10 cellular contexts compared by ENCODE assay signal in genomic region chrX:151973851-151974335, GRCh38. TPM values are rescaled to one million over a fixed set of nuclear protein-coding genes. Genes with fewer than 3 reads are reported as not detected.
A peak's percentile ranks its signal among the peaks of the same experiment; 100 is the strongest.
DNase-seq lines count a peak whose midpoint lies in the region; ATAC-seq and TF ChIP-seq lines count a peak whose summit lies in the region.
"Had no signal": no experiment of that assay in that cellular context is flagged by ENCODE, and none has a peak within 500 bp of the region (broad histone marks: within the 10 kb centered on the region; RNA-seq: fewer than 3 reads in every experiment).

No MANE protein-coding gene starts in this region.

- no peaks in the 10 kb centered on the region for H3K36me3 Mint-ChIP-seq in CD4-positive, alpha-beta memory T cell

- no peaks in the 10 kb centered on the region for H3K36me3 ChIP-seq in CD4-positive, alpha-beta memory T cell (ENCODE audit: insufficient read depth, low read length)

- peaks cover 11% of the 10 kb centered on the region for H3K4me1 ChIP-seq in foreskin keratinocyte
- no peaks in the 10 kb centered on the region for H3K4me1 ChIP-seq in CD4-positive, alpha-beta memory T cell (ENCODE audit: insufficient read depth, low read length)

- H3K27ac Mint-ChIP-seq in CD4-positive, alpha-beta memory T cell = no peak overlapping the region
- H3K27ac Mint-ChIP-seq: activated B cell treated with CpG ODN at 0.5 μM for 24 hours; stimulated activated naive CD8-positive, alpha-beta T cell treated with anti-CD3 and anti-CD28 coated beads, Interleukin-15, Interleukin-2, amounts not matched to agents 100 ng/mL and 50 ng/mL, for 24 hours had no signal

- no peaks in the 10 kb centered on the region for H3K4me1 Mint-ChIP-seq in CD4-positive, alpha-beta memory T cell
- H3K4me1 Mint-ChIP-seq: activated B cell treated with CpG ODN at 0.5 μM for 24 hours had no signal

- peaks cover 0 to 2% (median 0%) of the 10 kb centered on the region in 8 donors for H3K9me3 Mint-ChIP-seq in CD4-positive, alpha-beta memory T cell
- H3K9me3 Mint-ChIP-seq: activated B cell treated with CpG ODN at 0.5 μM for 24 hours had no signal

- CTCF ChIA-PET in RWPE1 (lab: Yijun Ruan, JAX) = interaction anchor here (0.6 to 0.9 kb wide), 2 partner anchors 12 to 142 kb away, joined by 3 read pairs; no protein-coding TSS in a partner anchor
- CTCF ChIA-PET in CD4-positive, alpha-beta memory T cell (lab: Charles Lee; ENCODE audit: partially characterized antibody) = no interaction called here

- H3K4me3 ChIP-seq in CD4-positive, alpha-beta memory T cell (ENCODE audit: low read length in 2 of 2) = no peak overlapping the region

- intact Hi-C loops in posterior vena cava (cut with DNase I) = no loop called here
- intact Hi-C loops in CD4-positive, alpha-beta memory T cell (cut with micrococcal nuclease) = no loop called here

- POLR2A ChIA-PET in RWPE1 (lab: Yijun Ruan, JAX; ENCODE audit: low non-redundant PET) = no interaction called here
- POLR2A ChIA-PET in CD4-positive, alpha-beta memory T cell (lab: Charles Lee; ENCODE audit: partially characterized antibody) = no interaction called here

- no peaks in the 10 kb centered on the region for H3K9me3 ChIP-seq in CD4-positive, alpha-beta memory T cell (ENCODE audit: control insufficient read depth in 1 of 2, low read length in 2 of 2)

- TF ChIP-seq CTCF in RWPE1 (conservative IDR thresholded peaks at IDR 0.05; ENCODE audit: low read depth) (no peak), foreskin keratinocyte (conservative IDR thresholded peaks at IDR 0.05) (no peak)

- ATAC-seq in foreskin keratinocyte (peak; percentile 36), GM21576 (IDR thresholded peaks at IDR 0.05; ENCODE audit: unreplicated experiment) (no peak)

- peaks cover 6 to 12% of the 10 kb centered on the region in 2 donors for H3K27me3 Mint-ChIP-seq in CD4-positive, alpha-beta memory T cell

- H3K27me3 ChIP-seq in foreskin keratinocyte = no peaks in the 10 kb centered on the region
- H3K27me3 ChIP-seq in CD4-positive, alpha-beta memory T cell (ENCODE audit: insufficient read depth, low read length) = no peaks in the 10 kb centered on the region

- no peak overlapping the region for H3K4me3 Mint-ChIP-seq in CD4-positive, alpha-beta memory T cell
- H3K4me3 Mint-ChIP-seq: activated B cell treated with CpG ODN at 0.5 μM for 24 hours; stimulated activated naive CD8-positive, alpha-beta T cell treated with anti-CD3 and anti-CD28 coated beads, Interleukin-15, Interleukin-2, amounts not matched to agents 100 ng/mL and 50 ng/mL, for 24 hours had no signal

- DNase-seq in DMS79 (lab: John Stamatoyannopoulos, UW) (peak; percentile 13), RWPE1 (ENCODE audit: low spot score) (peak; percentile 15), foreskin keratinocyte (no peak), posterior vena cava (ENCODE audit: low spot score) (peak; percentile 81), NCI-H345 (lab: John Stamatoyannopoulos, UW) (no peak), NCI-H2171 treated with DMSO at 0.1 percent for 48 hours (lab: John Stamatoyannopoulos, UW) (no peak)
- no peak for DNase-seq in CD4-positive, alpha-beta memory T cell
- DNase-seq: activated B cell treated with CpG ODN at 0.5 μM for 24 hours had no signal

- H3K27ac ChIP-seq in RWPE1 (peak overlapping the region; percentile 87), foreskin keratinocyte (peak overlapping the region; percentile 54)
- no peak overlapping the region for H3K27ac ChIP-seq in CD4-positive, alpha-beta memory T cell (ENCODE audit: low read depth, low read length)

RNA-seq across cellular contexts. Expression of gene GABRE, which starts 0.6 kb away (rescaled TPM):
- total RNA-seq in foreskin keratinocyte (8.3 and 9.8 TPM in 2 replicates), posterior vena cava (10 to 100 TPM; 19.2 to 24.4 TPM)
- 3.9 and 4.4 TPM in 2 replicates for polyA plus RNA-seq in foreskin keratinocyte
- not detected for total RNA-seq in CD4-positive, alpha-beta memory T cell
- not detected for polyA plus RNA-seq in CD4-positive, alpha-beta memory T cell
- total RNA-seq: activated B cell treated with CpG ODN at 0.5 μM for 24 hours had no signal

Comparison
In these comparisons a context has a peak if more than half of its experiments do, and no peak if none do; other contexts are left out.
1. DNase-seq: peak in DMS79 (single experiment), RWPE1 (single experiment) and posterior vena cava (single experiment); none in foreskin keratinocyte (0 of 2), NCI-H345 (single experiment), CD4-positive, alpha-beta memory T cell (0 of 5) and NCI-H2171 treated with DMSO at 0.1 percent for 48 hours (single experiment).